Comparison of ENCODE assay signal across 1 cellular context in genomic region chr17:77247048-77247541, GRCh38.
TF ChIP-seq lines count a peak whose summit lies in the region.

No MANE protein-coding gene starts in this region.

TF ChIP-seq in WTC11, 78 proteins besides CTCF, POLR2A, EP300 and RAD21 (continued from another document):
- TF ChIP-seq ZNF425 (CRISPR knock-in tag; conservative IDR thresholded peaks at IDR 0.05) (no peak), NR2C2 (CRISPR knock-in tag; IDR thresholded peaks at IDR 0.05) (no peak), ATF1 (CRISPR knock-in tag; IDR thresholded peaks at IDR 0.05) (no peak), EMX1 (CRISPR knock-in tag; IDR thresholded peaks at IDR 0.05) (no peak), ZNF219 (CRISPR knock-in tag; IDR thresholded peaks at IDR 0.05; ENCODE audit: borderline replicate concordance) (no peak), KAT7 (CRISPR knock-in tag; IDR thresholded peaks at IDR 0.05; ENCODE audit: borderline replicate concordance) (no peak), TEAD4 (CRISPR knock-in tag; IDR thresholded peaks at IDR 0.05) (no peak), SP1 (CRISPR knock-in tag; conservative IDR thresholded peaks at IDR 0.05) (peak; percentile 42; the same call in 1 of the 2 replicates), ESRRA (CRISPR knock-in tag; IDR thresholded peaks at IDR 0.05; ENCODE audit: borderline replicate concordance) (no peak), ZNF423 (CRISPR knock-in tag; IDR thresholded peaks at IDR 0.05) (peak; percentile 87), ZMAT4 (CRISPR knock-in tag; IDR thresholded peaks at IDR 0.05) (no peak), SOX15 (CRISPR knock-in tag; IDR thresholded peaks at IDR 0.05) (no peak), FOXJ3 (CRISPR knock-in tag; IDR thresholded peaks at IDR 0.05; ENCODE audit: borderline replicate concordance) (no peak), ATF2 (CRISPR knock-in tag; IDR thresholded peaks at IDR 0.05; ENCODE audit: borderline replicate concordance, low read depth) (no peak), ATF6 (CRISPR knock-in tag; IDR thresholded peaks at IDR 0.05) (no peak), PREB (CRISPR knock-in tag; IDR thresholded peaks at IDR 0.05; ENCODE audit: borderline replicate concordance) (no peak), MAX (CRISPR knock-in tag; IDR thresholded peaks at IDR 0.05) (peak; percentile 71; the same call in 1 of the 2 replicates), NR3C1 (CRISPR knock-in tag; conservative IDR thresholded peaks at IDR 0.05; ENCODE audit: low read depth) (no peak), HMGXB4 (CRISPR knock-in tag; IDR thresholded peaks at IDR 0.05) (peak; percentile 91; the same call in 1 of the 2 replicates)
